1 cellular context compared by ENCODE assay signal in genomic region chr3:100730524-100730923, GRCh38.
TF ChIP-seq lines count a peak whose summit lies in the region.

No MANE protein-coding gene starts in this region.

TF ChIP-seq in GM23338, 12 proteins besides CTCF, POLR2A, EP300 and RAD21 (continued from another document):
- TF ChIP-seq REST (IDR thresholded peaks at IDR 0.05; ENCODE audit: unreplicated experiment): no peak
- no peak for TF ChIP-seq ETS1 (IDR thresholded peaks at IDR 0.05)
- TF ChIP-seq ZNF114 (CRISPR knock-in tag; IDR thresholded peaks at IDR 0.05): no peak
- no peak for TF ChIP-seq STAT1 (IDR thresholded peaks at IDR 0.05; ENCODE audit: unreplicated experiment)
TF ChIP-seq in GM23338: peak in this region for 0.
